Comparison of ENCODE assay signal across 5 cellular contexts in genomic region chr17:4944163-4944553, GRCh38.
A peak's percentile ranks its signal among the peaks of the same experiment; 100 is the strongest.
DNase-seq lines count a peak whose midpoint lies in the region; ATAC-seq lines count a peak whose summit lies in the region.

No MANE protein-coding gene starts in this region.

- H3K4me1 Mint-ChIP-seq in stimulated activated effector memory CD8-positive, alpha-beta T cell treated with anti-CD3 and anti-CD28 coated beads, Interleukin-12 subunit alpha, Interleukin-12 subunit beta, amount 100 ng/mL, for 72 hours, result peaks cover 68% of the 10 kb centered on the region

- H3K27ac Mint-ChIP-seq in stimulated activated effector memory CD8-positive, alpha-beta T cell treated with anti-CD3 and anti-CD28 coated beads, Interleukin-12 subunit alpha, Interleukin-12 subunit beta, amount 100 ng/mL, for 72 hours, result peak overlapping the region; percentile 99

- H3K9me3 Mint-ChIP-seq in stimulated activated effector memory CD8-positive, alpha-beta T cell treated with anti-CD3 and anti-CD28 coated beads, Interleukin-12 subunit alpha, Interleukin-12 subunit beta, amount 100 ng/mL, for 72 hours, result no peaks in the 10 kb centered on the region

- peak; percentile 12 for ATAC-seq in stimulated activated effector memory CD8-positive, alpha-beta T cell treated with anti-CD3 and anti-CD28 coated beads, Interleukin-12 subunit alpha, Interleukin-12 subunit beta, amount 100 ng/mL, for 72 hours

- H3K4me3 Mint-ChIP-seq in stimulated activated effector memory CD8-positive, alpha-beta T cell treated with anti-CD3 and anti-CD28 coated beads, Interleukin-12 subunit alpha, Interleukin-12 subunit beta, amount 100 ng/mL, for 72 hours, result peak overlapping the region; percentile 93

- H3K36me3 Mint-ChIP-seq in stimulated activated effector memory CD8-positive, alpha-beta T cell treated with anti-CD3 and anti-CD28 coated beads, Interleukin-12 subunit alpha, Interleukin-12 subunit beta, amount 100 ng/mL, for 72 hours, result peaks cover 92% of the 10 kb centered on the region

- DNase-seq in NOMO-1 (lab: John Stamatoyannopoulos, UW; ENCODE audit: unreplicated experiment in 2 of 2) (peak; percentile 84 to 89), amniotic epithelial cell (ENCODE audit: low read depth) (peak; percentile 52), kidney tubule cell (ENCODE audit: low spot score) (no peak), NCI-H524 treated with DMSO at 0.1 percent for 48 hours (lab: John Stamatoyannopoulos, UW) (no peak)
- no peak for DNase-seq in stimulated activated effector memory CD8-positive, alpha-beta T cell treated with anti-CD3 and anti-CD28 coated beads, Interleukin-12 subunit alpha, Interleukin-12 subunit beta, amount 100 ng/mL, for 72 hours (ENCODE audit: low spot score in 2 of 2)

Comparison
In these comparisons a context has a peak if more than half of its experiments do, and no peak if none do; other contexts are left out.
1. DNase-seq: peak in NOMO-1 (2 of 2) and amniotic epithelial cell (single experiment); none in stimulated activated effector memory CD8-positive, alpha-beta T cell treated with anti-CD3 and anti-CD28 coated beads, Interleukin-12 subunit alpha, Interleukin-12 subunit beta, amount 100 ng/mL, for 72 hours (0 of 2), kidney tubule cell (single experiment) and NCI-H524 treated with DMSO at 0.1 percent for 48 hours (single experiment).